ENCODE assay signal across 14 cellular contexts in genomic region chr5:171810217-171810616, GRCh38. TPM values are rescaled to one million over a fixed set of nuclear protein-coding genes. Genes with fewer than 3 reads are reported as not detected.
DNase-seq lines count a peak whose midpoint lies in the region; ATAC-seq and TF ChIP-seq lines count a peak whose summit lies in the region.
"Had no signal": no experiment of that assay in that cellular context is flagged by ENCODE, and none has a peak within 500 bp of the region (broad histone marks: within the 10 kb centered on the region; RNA-seq: fewer than 3 reads in every experiment).

No MANE protein-coding gene starts in this region.

- intact Hi-C loops in Right ventricle myocardium inferior (cut with DNase I) = no loop called here
- intact Hi-C loops in cardiac septum (cut with DNase I) = no loop called here
- intact Hi-C loops in spleen (cut with DNase I; ENCODE audit: low total_unique reads) = no loop called here

- H3K36me3 ChIP-seq in spleen = no peaks in the 10 kb centered on the region
- H3K36me3 ChIP-seq in BE2C = no peaks in the 10 kb centered on the region

- H3K9me3 ChIP-seq in spleen (peaks cover 0 to 29% (median 19%) of the 10 kb centered on the region in 8 donors), BE2C (no peaks in the 10 kb centered on the region)

- H3K4me3 ChIP-seq in spleen (no peak overlapping the region), BE2C (ENCODE audit: low read depth, low read length) (no peak overlapping the region)

- H3K4me1 ChIP-seq in spleen (peaks cover 0 to 7% (median 0%) of the 10 kb centered on the region in 6 donors), BE2C (no peaks in the 10 kb centered on the region)

- peak; percentile 83 for ATAC-seq in Right ventricle myocardium inferior
- ATAC-seq in GM18505 (IDR thresholded peaks at IDR 0.05; ENCODE audit: unreplicated experiment) = no peak
- ATAC-seq: Panc1 had no signal

- no peak overlapping the region for H3K27ac ChIP-seq in spleen

- WGBS in spleen, 5 donors = 74 to 90% (median 87%) methylated on average over 10 of the region's 10 CpGs

- TF ChIP-seq POLR2A in spleen (IDR thresholded peaks at IDR 0.05) (no peak), GM18505 (IDR thresholded peaks at IDR 0.05; ENCODE audit: borderline replicate concordance, extremely low read depth, insufficient read depth, insufficient read length) (no peak)

- H3K27me3 ChIP-seq in spleen (replicated peaks in 1 of 7) (peaks cover 0 to 42% (median 15%) of the 10 kb centered on the region in 7 donors), BE2C (peaks cover 44% of the 10 kb centered on the region)

- DNase-seq in Right ventricle myocardium inferior (ENCODE audit: missing footprints) (no peak), cardiac septum (ENCODE audit: low spot score) (no peak), NCI-H2196 treated with DMSO at 0.1 percent for 48 hours (lab: John Stamatoyannopoulos, UW; ENCODE audit: unreplicated experiment) (peak; percentile 80), SHP77 treated with DMSO at 0.1 percent for 48 hours (lab: John Stamatoyannopoulos, UW) (peak; percentile 91), spleen (peak; percentile 31), BE2C (no peak)
- DNase-seq: CD4-positive, CD25-positive, alpha-beta regulatory T cell; GF-D8; NCI-H1417 treated with DMSO at 0.1 percent for 48 hours; NCI-H1930; SIG-M5 had no signal

- TF ChIP-seq CTCF in spleen (IDR thresholded peaks at IDR 0.05 in 8 of 11, conservative IDR thresholded peaks at IDR 0.05 in 3 of 11) (no peak), BE2C (IDR thresholded peaks at IDR 0.05; ENCODE audit: low read depth, low read length) (no peak)

RNA-seq across cellular contexts. Expression of gene SMIM23, which starts 24.6 kb away (rescaled TPM):
- not detected for total RNA-seq in Right ventricle myocardium inferior
- not detected for total RNA-seq in cardiac septum
- total RNA-seq in spleen = not detected
- not detected for polyA plus RNA-seq in spleen
- polyA plus RNA-seq in BE2C (2012; ENCODE audit: insufficient read depth, insufficient read length, low read depth) = not detected
- total RNA-seq: CD4-positive, CD25-positive, alpha-beta regulatory T cell; H1 had no signal
- polyA plus RNA-seq: CD4-positive, CD25-positive, alpha-beta regulatory T cell; H1 had no signal

Comparison
In these comparisons a context has a peak if more than half of its experiments do, and no peak if none do; other contexts are left out.
1. DNase-seq: peak in NCI-H2196 treated with DMSO at 0.1 percent for 48 hours (single experiment), SHP77 treated with DMSO at 0.1 percent for 48 hours (single experiment) and spleen (single experiment); none in Right ventricle myocardium inferior (single experiment), cardiac septum (single experiment) and BE2C (single experiment).